22 cellular contexts compared by ENCODE assay signal in the genomic region with DNA sequence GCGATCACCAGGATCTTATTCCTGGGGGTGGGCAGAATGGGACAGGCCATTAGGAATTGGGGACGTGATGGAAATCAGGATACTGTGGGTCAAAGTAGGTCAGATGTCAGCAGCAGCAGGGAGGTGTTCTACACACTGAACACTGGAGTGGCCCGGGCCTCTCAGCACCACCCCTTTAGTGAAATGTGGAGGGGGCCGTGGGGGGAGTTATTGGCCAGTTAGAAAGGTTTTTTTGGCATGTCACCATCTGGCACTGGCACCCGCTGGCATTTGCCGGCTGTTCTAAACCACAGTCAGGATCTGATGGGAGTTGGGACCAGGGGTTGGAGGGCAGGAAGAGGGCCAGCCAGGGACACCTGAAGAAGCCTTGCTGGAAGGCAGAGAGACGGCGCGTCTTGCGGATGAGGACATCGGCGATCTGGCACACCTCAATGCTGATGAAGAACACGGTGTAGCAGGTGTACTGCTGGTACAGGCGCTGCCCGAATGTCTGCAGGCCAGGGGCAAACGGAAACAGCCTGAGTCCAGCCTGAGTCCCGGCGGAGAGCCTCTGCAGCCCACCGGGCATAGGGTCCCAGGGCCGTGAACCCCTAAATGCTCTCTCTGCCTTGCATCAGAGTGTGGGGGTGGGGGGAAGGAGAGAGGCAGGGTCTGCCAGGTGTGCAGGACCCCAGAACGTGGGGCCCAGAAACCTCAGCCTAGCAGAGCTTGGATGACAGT. TPM values are rescaled to one million over a fixed set of nuclear protein-coding genes. Genes with fewer than 3 reads are reported as not detected.
DNase-seq lines count a peak whose midpoint lies in the region; ATAC-seq, FAIRE-seq and TF ChIP-seq lines count a peak whose summit lies in the region.
"Had no signal": no experiment of that assay in that cellular context is flagged by ENCODE, and none has a peak within 500 bp of the region (broad histone marks: within the 10 kb centered on the region; RNA-seq: fewer than 3 reads in every experiment).

No MANE protein-coding gene starts in this region.

- FAIRE-seq in bronchial epithelial cell (lab: Jason Lieb, UNC): peak; percentile 13
- FAIRE-seq: GM12878, GM19239 had no signal

- peak overlapping the region; percentile 21 for H3K27ac Mint-ChIP-seq in T-helper 17 cell
- no peak overlapping the region for H3K27ac Mint-ChIP-seq in activated CD8-positive, alpha-beta T cell treated with anti-CD3 and anti-CD28 coated beads for 36 hours

- H3K9ac ChIP-seq in trophoblast cell (ENCODE audit: low read length): no peak overlapping the region
- H3K9ac ChIP-seq: GM23248 had no signal

- no peak overlapping the region for H3K4me3 Mint-ChIP-seq in T-helper 17 cell
- no peak overlapping the region for H3K4me3 Mint-ChIP-seq in activated CD8-positive, alpha-beta T cell treated with anti-CD3 and anti-CD28 coated beads for 36 hours
- H3K4me3 Mint-ChIP-seq: CD4-positive, alpha-beta memory T cell; H9 had no signal

- H3K79me2 ChIP-seq in osteoblast (ENCODE audit: insufficient read depth, low read length) (peaks cover 12% of the 10 kb centered on the region), trophoblast cell (ENCODE audit: control insufficient read depth, insufficient read depth, low read length, poor library complexity) (no peaks in the 10 kb centered on the region)

- H3K9me3 Mint-ChIP-seq in activated CD8-positive, alpha-beta T cell treated with anti-CD3 and anti-CD28 coated beads for 36 hours: no peaks in the 10 kb centered on the region
- H3K9me3 Mint-ChIP-seq: H9 had no signal

- no peak overlapping the region for H4K8ac ChIP-seq in trophoblast cell (ENCODE audit: low read depth, low read length)

- H3K14ac ChIP-seq in trophoblast cell (ENCODE audit: low read length): no peak overlapping the region

- DNase-seq in T-helper 17 cell (no peak), bronchial epithelial cell (ENCODE audit: low read depth) (no peak), osteoblast (ENCODE audit: insufficient read length, low spot score, missing footprints) (peak; percentile 52), trophoblast cell (no peak)
- no peak for DNase-seq in activated CD8-positive, alpha-beta T cell treated with anti-CD3 and anti-CD28 coated beads for 36 hours
- no peak for DNase-seq in activated CD4-positive, alpha-beta T cell treated with anti-CD3 and anti-CD28 coated beads, Interleukin-2, amount 50 U/mL, for 48 hours
- DNase-seq: C1 segment of cervical spinal cord; Calu3; CD4-positive, alpha-beta memory T cell; COR-L47; DMS79; EL; GDM1; GM23248; H9 had no signal

- H3K4me3 ChIP-seq in bronchial epithelial cell (ENCODE audit: low read depth, low read length) (no peak overlapping the region), osteoblast (ENCODE audit: insufficient read depth, low read length) (no peak overlapping the region), trophoblast cell (ENCODE audit: low read depth, low read length) (no peak overlapping the region)
- H3K4me3 ChIP-seq: GM12878, GM23248 had no signal

- H3K4me2 ChIP-seq in osteoblast (ENCODE audit: insufficient read depth, low read length) (no peak overlapping the region), trophoblast cell (ENCODE audit: low read length) (no peak overlapping the region)

- ATAC-seq in T-helper 17 cell: no peak
- no peak for ATAC-seq in activated CD8-positive, alpha-beta T cell treated with anti-CD3 and anti-CD28 coated beads for 36 hours
- ATAC-seq: GM12878, HCT116 had no signal

- H3K36me3 ChIP-seq in bronchial epithelial cell (ENCODE audit: control insufficient read depth, insufficient read depth, low read length): peaks cover 5% of the 10 kb centered on the region
- peaks cover 6% of the 10 kb centered on the region for H3K36me3 ChIP-seq in osteoblast (ENCODE audit: insufficient read depth, low read length)
- peaks cover 10% of the 10 kb centered on the region in 2 experiments for H3K36me3 ChIP-seq in trophoblast cell (ENCODE audit: control insufficient read depth in 1 of 2, insufficient read depth in 2 of 2, low read length in 2 of 2)

- peaks cover 25% of the 10 kb centered on the region for H3K4me1 Mint-ChIP-seq in T-helper 17 cell
- H3K4me1 Mint-ChIP-seq in activated CD8-positive, alpha-beta T cell treated with anti-CD3 and anti-CD28 coated beads for 36 hours (ENCODE audit: low read depth): peaks cover 25% of the 10 kb centered on the region

- no peak overlapping the region for H2AFZ ChIP-seq in osteoblast (ENCODE audit: low read length)
- no peak overlapping the region for H2AFZ ChIP-seq in trophoblast cell (ENCODE audit: insufficient read depth, low read length, poor library complexity)
- H2AFZ ChIP-seq: GM23248 had no signal

- POLR2A ChIA-PET in activated CD8-positive, alpha-beta T cell treated with anti-CD3 and anti-CD28 coated beads for 36 hours (lab: Charles Lee): no interaction called here

- H3K27me3 ChIP-seq in bronchial epithelial cell (ENCODE audit: control insufficient read depth, insufficient read depth, low read length): no peaks in the 10 kb centered on the region
- no peaks in the 10 kb centered on the region for H3K27me3 ChIP-seq in osteoblast (ENCODE audit: insufficient read depth, low read length)
- no peaks in the 10 kb centered on the region for H3K27me3 ChIP-seq in trophoblast cell (ENCODE audit: insufficient read depth, low read length)

- TF ChIP-seq CTCF in bronchial epithelial cell (IDR thresholded peaks at IDR 0.05; ENCODE audit: insufficient read depth, low read length, severe bottlenecking) (no peak), osteoblast (IDR thresholded peaks at IDR 0.05; ENCODE audit: extremely low read depth, low read depth, low read length) (no peak)
- TF ChIP-seq CTCF in activated CD8-positive, alpha-beta T cell treated with anti-CD3 and anti-CD28 coated beads for 36 hours (IDR thresholded peaks at IDR 0.05): no peak

- H2AK5ac ChIP-seq in trophoblast cell (ENCODE audit: low read length): no peak overlapping the region

- intact Hi-C loops in activated CD8-positive, alpha-beta T cell treated with anti-CD3 and anti-CD28 coated beads for 36 hours (cut with micrococcal nuclease): no loop called here

- no peaks in the 10 kb centered on the region for H3K79me1 ChIP-seq in trophoblast cell (ENCODE audit: low read length)

- H3K18ac ChIP-seq in trophoblast cell (ENCODE audit: low read length): no peak overlapping the region

- H4K20me1 ChIP-seq in osteoblast (ENCODE audit: insufficient read depth, low read length): peaks cover 7% of the 10 kb centered on the region

- no peak overlapping the region for H2BK120ac ChIP-seq in trophoblast cell (ENCODE audit: insufficient read depth, low read length, poor library complexity)

- no CpG with 5 or more reads among the region's 21 CpGs for WGBS in trophoblast cell (ENCODE audit: extremely low coverage, insufficient coverage, insufficient read length)

- H3K27ac ChIP-seq in osteoblast (ENCODE audit: low read depth, low read length) (no peak overlapping the region), trophoblast cell (ENCODE audit: low read depth, low read length) (no peak overlapping the region)
- H3K27ac ChIP-seq: GM23248 had no signal

- no peak overlapping the region for H2BK5ac ChIP-seq in trophoblast cell (ENCODE audit: low read depth, low read length, poor library complexity)

- H3K27me3 Mint-ChIP-seq in T-helper 17 cell: no peaks in the 10 kb centered on the region
- no peaks in the 10 kb centered on the region for H3K27me3 Mint-ChIP-seq in activated CD8-positive, alpha-beta T cell treated with anti-CD3 and anti-CD28 coated beads for 36 hours

- CTCF ChIA-PET in activated CD8-positive, alpha-beta T cell treated with anti-CD3 and anti-CD28 coated beads for 36 hours (lab: Charles Lee): no interaction called here

- no peak overlapping the region for H3K4ac ChIP-seq in trophoblast cell (ENCODE audit: low read depth, low read length)

- H3K9me3 ChIP-seq in T-helper 17 cell (ENCODE audit: control insufficient read depth, low read length, poor library complexity, severe bottlenecking) (no peaks in the 10 kb centered on the region), osteoblast (ENCODE audit: low read depth, low read length) (no peaks in the 10 kb centered on the region), trophoblast cell (ENCODE audit: insufficient read depth, low read depth, low read length) (no peaks in the 10 kb centered on the region)

- H3K23ac ChIP-seq in trophoblast cell (ENCODE audit: low read length): no peak overlapping the region

- no peak overlapping the region for H2BK12ac ChIP-seq in trophoblast cell (ENCODE audit: low read length)

- H3K36me3 Mint-ChIP-seq in T-helper 17 cell (ENCODE audit: low read depth): peaks cover 3% of the 10 kb centered on the region
- H3K36me3 Mint-ChIP-seq in activated CD8-positive, alpha-beta T cell treated with anti-CD3 and anti-CD28 coated beads for 36 hours (ENCODE audit: low read depth): peaks cover 26% of the 10 kb centered on the region

- no peak overlapping the region for H4K91ac ChIP-seq in trophoblast cell (ENCODE audit: low read depth, low read length)

- H4K12ac ChIP-seq in trophoblast cell (ENCODE audit: low read depth, low read length): no peak overlapping the region

- H3K4me1 ChIP-seq in osteoblast (ENCODE audit: insufficient read depth, low read length): peaks cover 5% of the 10 kb centered on the region
- peaks cover 2 to 5% of the 10 kb centered on the region in 2 experiments for H3K4me1 ChIP-seq in trophoblast cell (ENCODE audit: control insufficient read depth in 1 of 2, insufficient read depth in 2 of 2, low read length in 2 of 2)

RNA-seq across cellular contexts. Expression of a gene that starts 5.8 kb away (rescaled TPM):
- 10 to 100 TPM; 30.5 to 37.0 TPM for total RNA-seq in T-helper 17 cell
- 136 and 163 TPM in 2 replicates for total RNA-seq in bronchial epithelial cell
- total RNA-seq in osteoblast: 93.1 and 98.8 TPM in 2 replicates
- 10 to 100 TPM; 81.7 to 86.6 TPM for total RNA-seq in activated CD8-positive, alpha-beta T cell treated with anti-CD3 and anti-CD28 coated beads for 36 hours
- 74.2 and 81.6 TPM in 2 replicates for polyA plus RNA-seq in trophoblast cell (2013)

RNA-seq across cellular contexts. Expression of a gene that starts 12.2 kb away (rescaled TPM):
- total RNA-seq in T-helper 17 cell (not detected), bronchial epithelial cell (not detected in 2 replicates), osteoblast (not detected in 2 replicates)
- total RNA-seq in activated CD8-positive, alpha-beta T cell treated with anti-CD3 and anti-CD28 coated beads for 36 hours: not detected
- polyA plus RNA-seq in trophoblast cell (2013): not detected in 2 replicates
- total RNA-seq: A172; A673; Calu3; CD4-positive, alpha-beta memory T cell; GM23248; H4 had no signal
- polyA plus RNA-seq: BJ; CD4-positive, alpha-beta memory T cell; GM23248 had no signal

RNA-seq across cellular contexts. Expression of a gene that starts 18.0 kb away (rescaled TPM):
- total RNA-seq in T-helper 17 cell (not detected), bronchial epithelial cell (not detected in 2 replicates), osteoblast (not detected in 2 replicates)
- total RNA-seq in activated CD8-positive, alpha-beta T cell treated with anti-CD3 and anti-CD28 coated beads for 36 hours: not detected
- polyA plus RNA-seq in trophoblast cell (2013): not detected in 2 replicates
- total RNA-seq: A172; A673; Calu3; CD4-positive, alpha-beta memory T cell; GM12878; GM23248; H4; H9 had no signal
- polyA plus RNA-seq: BJ; CD4-positive, alpha-beta memory T cell; GM23248 had no signal

RNA-seq across cellular contexts. Expression of a gene that starts 23.1 kb away (rescaled TPM):
- total RNA-seq in T-helper 17 cell (not detected), bronchial epithelial cell (9.5 and 107 TPM in 2 replicates), osteoblast (4.7 and 12.1 TPM in 2 replicates)
- not detected for total RNA-seq in activated CD8-positive, alpha-beta T cell treated with anti-CD3 and anti-CD28 coated beads for 36 hours
- polyA plus RNA-seq in trophoblast cell (2013): 7.9 TPM in 2 replicates
- total RNA-seq: A172; A673; Calu3; CD4-positive, alpha-beta memory T cell; GM12878 had no signal
- polyA plus RNA-seq: CD4-positive, alpha-beta memory T cell had no signal

RNA-seq across cellular contexts. Expression of a gene that starts 34.7 kb away (rescaled TPM):
- total RNA-seq in T-helper 17 cell: not detected
- not detected in 2 replicates for total RNA-seq in bronchial epithelial cell
- total RNA-seq in osteoblast: not detected in 2 replicates
- total RNA-seq in activated CD8-positive, alpha-beta T cell treated with anti-CD3 and anti-CD28 coated beads for 36 hours: not detected
- not detected in 2 replicates for polyA plus RNA-seq in trophoblast cell (2013)
- total RNA-seq: A172; A673; Calu3; CD4-positive, alpha-beta memory T cell; GM12878; GM23248; H4; H9 had no signal
- polyA plus RNA-seq: BJ; CD4-positive, alpha-beta memory T cell; GM12878; GM23248 had no signal
